Comparison of ENCODE assay signal across 17 cellular contexts in the genomic region with DNA sequence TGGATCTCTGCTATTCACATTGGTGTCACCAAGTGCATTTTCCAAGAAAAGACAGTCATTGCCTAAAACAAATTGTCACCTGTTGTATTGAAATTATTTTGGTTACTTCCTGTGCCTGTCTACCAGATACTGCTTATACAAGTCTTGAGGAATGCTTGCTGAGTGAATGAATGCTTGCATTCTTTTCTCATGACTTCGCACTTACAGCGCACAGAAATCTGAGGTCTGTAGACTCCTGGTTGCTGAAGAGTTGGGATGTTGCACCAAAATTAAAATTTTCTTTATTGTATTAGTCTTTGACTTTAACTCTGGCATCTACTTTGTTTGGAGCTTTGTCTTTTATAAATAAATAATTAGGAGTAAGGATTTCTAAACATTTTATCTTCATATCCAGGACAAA. TPM values are rescaled to one million over a fixed set of nuclear protein-coding genes. Genes with fewer than 3 reads are reported as not detected.
A peak's percentile ranks its signal among the peaks of the same experiment; 100 is the strongest.
DNase-seq lines count a peak whose midpoint lies in the region; ATAC-seq, FAIRE-seq and TF ChIP-seq lines count a peak whose summit lies in the region.
"Had no signal": no experiment of that assay in that cellular context is flagged by ENCODE, and none has a peak within 500 bp of the region (broad histone marks: within the 10 kb centered on the region; RNA-seq: fewer than 3 reads in every experiment).

No MANE protein-coding gene starts in this region.

- H3K9me3 Mint-ChIP-seq in astrocyte (ENCODE audit: unreplicated experiment) = peaks cover 3% of the 10 kb centered on the region
- H3K9me3 Mint-ChIP-seq: activated naive CD8-positive, alpha-beta T cell treated with anti-CD3 and anti-CD28 coated beads for 36 hours had no signal

- no peaks in the 10 kb centered on the region for H3K27me3 ChIP-seq in astrocyte (ENCODE audit: insufficient read depth, low read length)
- no peaks in the 10 kb centered on the region for H3K27me3 ChIP-seq in gastrocnemius medialis

- no peak for ATAC-seq in gastrocnemius medialis
- no peak for ATAC-seq in GM19452 (IDR thresholded peaks at IDR 0.05; ENCODE audit: unreplicated experiment)
- ATAC-seq: activated CD8-positive, alpha-beta memory T cell treated with anti-CD3 and anti-CD28 coated beads, Interleukin-2, amount 10 ng/mL, durations not matched to agents 7 days and 5 days had no signal

- FAIRE-seq in astrocyte (lab: Jason Lieb, UNC) (no peak), urothelium cell line (lab: Jason Lieb, UNC) (no peak)
- FAIRE-seq: D721Med had no signal

- no peaks in the 10 kb centered on the region for H3K79me2 ChIP-seq in astrocyte (ENCODE audit: insufficient read depth, low read length)

- H3K9me3 ChIP-seq in astrocyte (ENCODE audit: insufficient read depth, low read depth, low read length) (no peaks in the 10 kb centered on the region), gastrocnemius medialis (no peaks in the 10 kb centered on the region)

- H3K4me1 Mint-ChIP-seq in astrocyte (ENCODE audit: low read depth, unreplicated experiment) = peaks cover 24% of the 10 kb centered on the region
- H3K4me1 Mint-ChIP-seq: activated CD8-positive, alpha-beta memory T cell treated with anti-CD3 and anti-CD28 coated beads, Interleukin-2, amount 10 ng/mL, durations not matched to agents 7 days and 5 days; activated naive CD8-positive, alpha-beta T cell treated with anti-CD3 and anti-CD28 coated beads for 36 hours; neural crest cell had no signal

- H3K36me3 ChIP-seq in astrocyte (ENCODE audit: insufficient read depth, low read length) = no peaks in the 10 kb centered on the region
- no peaks in the 10 kb centered on the region for H3K36me3 ChIP-seq in gastrocnemius medialis
- H3K36me3 ChIP-seq: WERI-Rb-1 had no signal

- in situ Hi-C loops in gastrocnemius medialis (cut with MboI; ENCODE audit: low sequenced_read_pairs in 4 of 4) = no loop called here

- no peaks in the 10 kb centered on the region for H3K36me3 Mint-ChIP-seq in astrocyte (ENCODE audit: low read depth, unreplicated experiment)
- H3K36me3 Mint-ChIP-seq: activated CD8-positive, alpha-beta memory T cell treated with anti-CD3 and anti-CD28 coated beads, Interleukin-2, amount 10 ng/mL, durations not matched to agents 7 days and 5 days; activated naive CD8-positive, alpha-beta T cell treated with anti-CD3 and anti-CD28 coated beads for 36 hours had no signal

- TF ChIP-seq CTCF in astrocyte (IDR thresholded peaks at IDR 0.05; ENCODE audit: insufficient read depth, low read depth, low read length) (no peak), gastrocnemius medialis (IDR thresholded peaks at IDR 0.05 in 4 of 5, conservative IDR thresholded peaks at IDR 0.05 in 1 of 5) (no peak)

- intact Hi-C loops in gastrocnemius medialis (cut with DNase I; ENCODE audit: low total_unique reads) = no loop called here

- H3K4me2 ChIP-seq in astrocyte (ENCODE audit: low read length) = no peak overlapping the region

- H3K9ac ChIP-seq in astrocyte (ENCODE audit: low read length) = no peak overlapping the region

- no peak overlapping the region for H2AFZ ChIP-seq in astrocyte (ENCODE audit: low read depth, low read length)

- H3K4me3 Mint-ChIP-seq in astrocyte (ENCODE audit: unreplicated experiment) = no peak overlapping the region
- H3K4me3 Mint-ChIP-seq: activated CD8-positive, alpha-beta memory T cell treated with anti-CD3 and anti-CD28 coated beads, Interleukin-2, amount 10 ng/mL, durations not matched to agents 7 days and 5 days; activated naive CD8-positive, alpha-beta T cell treated with anti-CD3 and anti-CD28 coated beads for 36 hours; neural crest cell had no signal

- peak; percentile 20 for DNase-seq in HS-5 (ENCODE audit: low read depth)
- DNase-seq in astrocyte (ENCODE audit: low read depth) = peak; percentile 63
- DNase-seq in iPS DF 19.7 (ENCODE audit: low read depth, low spot score) = peak; percentile 33
- DNase-seq in urothelium cell line (ENCODE audit: low spot score) = peak; percentile 79
- DNase-seq in gastrocnemius medialis = no peak
- DNase-seq in DMS79 (lab: John Stamatoyannopoulos, UW) = no peak
- DNase-seq: activated CD8-positive, alpha-beta memory T cell treated with anti-CD3 and anti-CD28 coated beads, Interleukin-2, amount 10 ng/mL, durations not matched to agents 7 days and 5 days; activated naive CD8-positive, alpha-beta T cell treated with anti-CD3 and anti-CD28 coated beads for 36 hours; KG1; NCI-H1694; NCI-H82; WERI-Rb-1 had no signal

- H3K27ac Mint-ChIP-seq in astrocyte (ENCODE audit: unreplicated experiment) = peak overlapping the region; percentile 0
- H3K27ac Mint-ChIP-seq: activated CD8-positive, alpha-beta memory T cell treated with anti-CD3 and anti-CD28 coated beads, Interleukin-2, amount 10 ng/mL, durations not matched to agents 7 days and 5 days; activated naive CD8-positive, alpha-beta T cell treated with anti-CD3 and anti-CD28 coated beads for 36 hours had no signal

- no peaks in the 10 kb centered on the region for H4K20me1 ChIP-seq in astrocyte (ENCODE audit: insufficient read depth, low read length)

- H3K27me3 Mint-ChIP-seq in astrocyte (ENCODE audit: low read depth, unreplicated experiment) = no peaks in the 10 kb centered on the region
- H3K27me3 Mint-ChIP-seq: activated CD8-positive, alpha-beta memory T cell treated with anti-CD3 and anti-CD28 coated beads, Interleukin-2, amount 10 ng/mL, durations not matched to agents 7 days and 5 days had no signal

- H3K4me1 ChIP-seq in astrocyte (ENCODE audit: insufficient read depth, low read length) (no peaks in the 10 kb centered on the region), gastrocnemius medialis (no peaks in the 10 kb centered on the region)

- H3K27ac ChIP-seq in astrocyte (ENCODE audit: low read depth, low read length) (no peak overlapping the region), gastrocnemius medialis (no peak overlapping the region)
- H3K27ac ChIP-seq: WERI-Rb-1 had no signal

- H3K4me3 ChIP-seq in astrocyte (ENCODE audit: insufficient read depth, low read depth, low read length) (no peak overlapping the region), gastrocnemius medialis (no peak overlapping the region)

- TF ChIP-seq POLR2A in gastrocnemius medialis (IDR thresholded peaks at IDR 0.05) = no peak

RNA-seq across cellular contexts. Expression of gene SH3GL3, which starts 28.4 kb away (rescaled TPM):
- total RNA-seq in astrocyte (2.5 and 2.7 TPM in 2 replicates), gastrocnemius medialis (not detected)
- total RNA-seq: activated CD8-positive, alpha-beta memory T cell treated with anti-CD3 and anti-CD28 coated beads, Interleukin-2, amount 10 ng/mL, durations not matched to agents 7 days and 5 days; activated naive CD8-positive, alpha-beta T cell treated with anti-CD3 and anti-CD28 coated beads for 36 hours; SK-MEL-5; subcutaneous adipose tissue had no signal

Comparison
In these comparisons a context has a peak if more than half of its experiments do, and no peak if none do; other contexts are left out.
1. DNase-seq: peak in HS-5 (single experiment), astrocyte (single experiment), iPS DF 19.7 (single experiment) and urothelium cell line (single experiment); none in gastrocnemius medialis (0 of 2) and DMS79 (single experiment).